Comparison of ENCODE assay signal across 8 cellular contexts in the genomic region with DNA sequence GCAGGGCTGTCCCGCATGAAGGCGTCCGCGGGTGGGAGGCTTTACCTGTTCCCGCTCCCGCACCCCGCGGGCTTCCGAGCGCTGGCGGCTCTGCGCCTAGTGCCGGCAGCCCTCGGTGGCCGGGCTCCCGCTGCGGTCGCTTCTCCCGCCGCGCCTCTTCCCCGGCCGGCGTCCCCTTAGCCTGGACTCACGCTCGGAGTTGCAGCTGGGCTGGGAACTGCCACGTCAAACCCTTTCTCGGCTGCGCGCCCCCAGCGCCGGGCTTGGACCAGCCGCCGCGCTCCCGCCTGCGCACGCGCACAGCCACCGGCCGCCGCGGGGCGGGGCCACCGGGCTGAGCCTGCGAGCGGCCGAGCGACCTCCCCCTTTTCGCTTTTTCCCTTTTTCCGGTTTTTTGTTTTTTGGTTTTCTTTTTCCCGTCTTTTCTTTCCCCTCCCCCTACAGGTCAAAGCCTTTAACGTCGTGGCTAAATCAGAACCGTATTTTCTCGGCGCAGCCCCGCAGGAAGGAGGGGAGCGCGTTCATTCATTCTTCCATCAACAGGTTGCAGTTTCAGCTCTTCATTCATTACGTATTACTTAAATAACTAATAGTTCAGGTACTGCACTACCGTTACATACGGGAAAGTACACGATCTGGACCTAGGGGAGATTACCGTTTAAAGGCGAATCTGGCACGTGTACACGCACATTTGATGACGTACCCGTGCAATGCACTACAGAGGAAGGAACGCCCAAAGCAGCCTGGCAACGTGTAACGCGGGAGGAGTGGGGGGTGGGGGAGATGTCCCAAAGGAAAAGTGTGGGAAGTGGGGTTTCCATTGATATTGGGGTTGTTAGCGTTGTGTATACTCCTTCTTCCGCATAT. TPM values are rescaled to one million over a fixed set of nuclear protein-coding genes. Genes with fewer than 3 reads are reported as not detected.
DNase-seq lines count a peak whose midpoint lies in the region; ATAC-seq, FAIRE-seq and TF ChIP-seq lines count a peak whose summit lies in the region.

SEC24D (minus strand) TSS at position 231 of the 867 bp plus-strand sequence. CDS start 2,430 bp downstream, outside the sequence.

- peak within 1 kb of the TSS; percentile 81 for H3K4me3 ChIP-seq in A673 (ENCODE audit: low read depth, low read length, poor library complexity, severe bottlenecking)
- H3K4me3 ChIP-seq in WI38 (ENCODE audit: low read depth, low read length), result peak within 1 kb of the TSS; percentile 92
- H3K4me3 ChIP-seq in bronchial epithelial cell (ENCODE audit: low read depth, low read length), result peak within 1 kb of the TSS; percentile 91

- peak within 1 kb of the TSS; percentile 78 for H3K27ac ChIP-seq in A673 (ENCODE audit: low read depth, low read length, poor library complexity, severe bottlenecking)

- intact Hi-C loops in A673 (cut with micrococcal nuclease; ENCODE audit: unreplicated experiment), result no loop called here

- peak; percentile 56 for ATAC-seq in GM18520 (IDR thresholded peaks at IDR 0.05; ENCODE audit: unreplicated experiment)
- peak; percentile 36 for ATAC-seq in HG03060 (IDR thresholded peaks at IDR 0.05; ENCODE audit: low read depth, unreplicated experiment)

- H3K4me1 ChIP-seq in A673 (ENCODE audit: insufficient read depth, low read length, poor library complexity, severe bottlenecking), result peaks cover 8% of the 10 kb centered on the region

- H3K9me3 ChIP-seq in A673 (ENCODE audit: low read depth, low read length, poor library complexity, severe bottlenecking), result no peaks in the 10 kb centered on the region

- POLR2A ChIA-PET in A673 (lab: Charles Lee; ENCODE audit: low non-redundant PET), result no interaction called here

- peak; percentile 92 for DNase-seq in A673 (ENCODE audit: low spot score)
- peak; percentile 20 for DNase-seq in NCI-H2107 treated with DMSO at 0.1 percent for 48 hours (lab: John Stamatoyannopoulos, UW; ENCODE audit: unreplicated experiment)
- DNase-seq in bronchial epithelial cell (ENCODE audit: low read depth), result peak; percentile 69
- peak; percentile 98 for DNase-seq in iPS-NIHi7 (ENCODE audit: extremely low spot score)
- peak; percentile 72 for DNase-seq in smooth muscle cell of the brain vasculature (ENCODE audit: low read depth, low spot score)

- BruUV-seq in A673 (replicated peaks; lab: Mats Ljungman, UMichigan), result no TSS peak

- H3K27me3 ChIP-seq in A673 (replicated peaks; ENCODE audit: insufficient read depth, low read depth, low read length, poor library complexity) (no peaks in the 10 kb centered on the region), bronchial epithelial cell (ENCODE audit: control insufficient read depth, insufficient read depth, low read length) (no peaks in the 10 kb centered on the region)

- no peak for FAIRE-seq in bronchial epithelial cell (lab: Jason Lieb, UNC)

- H3K36me3 ChIP-seq in A673 (ENCODE audit: insufficient read depth, low read length, poor library complexity, severe bottlenecking), result peaks cover 24% of the 10 kb centered on the region
- H3K36me3 ChIP-seq in bronchial epithelial cell (ENCODE audit: control insufficient read depth, insufficient read depth, low read length), result peaks cover 3% of the 10 kb centered on the region

- CTCF ChIA-PET in A673 (lab: Charles Lee), result no interaction called here

- TF ChIP-seq CTCF in A673 (conservative IDR thresholded peaks at IDR 0.05; ENCODE audit: low read depth, low read length) (no peak), WI38 (IDR thresholded peaks at IDR 0.05; ENCODE audit: low read depth, low read length) (no peak), bronchial epithelial cell (IDR thresholded peaks at IDR 0.05; ENCODE audit: insufficient read depth, low read length, severe bottlenecking) (no peak)

RNA-seq across cellular contexts. Expression of gene SEC24D, which starts in this region (rescaled TPM):
- total RNA-seq in A673 (2021) (33.1 and 35.8 TPM in 2 replicates), bronchial epithelial cell (15.6 and 18.4 TPM in 2 replicates)

Comparison
In these comparisons a context has a peak if more than half of its experiments do, and no peak if none do; other contexts are left out.
1. Peak in every context shown above with its lines: DNase-seq, ATAC-seq, H3K4me3 ChIP-seq and H3K27ac ChIP-seq.
2. DNase-seq: peak in every context shown above with its lines; median percentile 98 in iPS-NIHi7; 92 in A673; 72 in smooth muscle cell of the brain vasculature; 69 in bronchial epithelial cell; 20 in NCI-H2107 treated with DMSO at 0.1 percent for 48 hours.